Comparison of ENCODE assay signal across 1 cellular context in genomic region chr10:79315602-79315920, GRCh38.
TF ChIP-seq lines count a peak whose summit lies in the region.

No MANE protein-coding gene starts in this region.

TF ChIP-seq in IMR-90, 13 proteins besides CTCF, POLR2A, EP300 and RAD21:
- TF ChIP-seq CHD1 (IDR thresholded peaks at IDR 0.05; ENCODE audit: low read depth, low read length), result no peak
- TF ChIP-seq MAFK (IDR thresholded peaks at IDR 0.05; ENCODE audit: low read depth, low read length), result no peak
- TF ChIP-seq USF2 (IDR thresholded peaks at IDR 0.05; ENCODE audit: low read depth, low read length), result no peak
- TF ChIP-seq RFX5 (IDR thresholded peaks at IDR 0.05; ENCODE audit: low read depth, low read length), result no peak
- TF ChIP-seq CEBPB (IDR thresholded peaks at IDR 0.05; ENCODE audit: low read depth, low read length), result no peak
- TF ChIP-seq MAZ (IDR thresholded peaks at IDR 0.05; ENCODE audit: borderline replicate concordance, low read depth, low read length), result no peak
- no peak for TF ChIP-seq BHLHE40 (IDR thresholded peaks at IDR 0.05; ENCODE audit: low read depth, low read length)
- TF ChIP-seq RCOR1 (IDR thresholded peaks at IDR 0.05; ENCODE audit: insufficient replicate concordance, low read length), result no peak
- TF ChIP-seq SMC3 (IDR thresholded peaks at IDR 0.05; ENCODE audit: low read depth, low read length), result no peak
- no peak for TF ChIP-seq MXI1 (IDR thresholded peaks at IDR 0.05; ENCODE audit: borderline replicate concordance, low read depth, low read length)
- TF ChIP-seq NFE2L2 (IDR thresholded peaks at IDR 0.05; ENCODE audit: low read depth, low read length), result no peak
- no peak for TF ChIP-seq ELK1 (IDR thresholded peaks at IDR 0.05; ENCODE audit: borderline replicate concordance, low read depth, low read length)
- no peak for TF ChIP-seq FOS (IDR thresholded peaks at IDR 0.05; ENCODE audit: low read depth, low read length)
